9 cellular contexts compared by ENCODE assay signal in genomic region chr4:102760645-102761477, GRCh38. TPM values are rescaled to one million over a fixed set of nuclear protein-coding genes. Genes with fewer than 3 reads are reported as not detected.
DNase-seq lines count a peak whose midpoint lies in the region; ATAC-seq, FAIRE-seq and TF ChIP-seq lines count a peak whose summit lies in the region.
"Had no signal": no experiment of that assay in that cellular context is flagged by ENCODE, and none has a peak within 500 bp of the region (broad histone marks: within the 10 kb centered on the region; RNA-seq: fewer than 3 reads in every experiment).

MANBA (minus strand) TSS chr4:102760968; CDS start chr4:102760894, 74 bp downstream.

- peaks cover 13% of the 10 kb centered on the region for H3K36me3 Mint-ChIP-seq in central memory CD8-positive, alpha-beta T cell (ENCODE audit: insufficient read depth)

- no peak for FAIRE-seq in kidney (lab: Jason Lieb, UNC)
- FAIRE-seq: TTC549 had no signal

- H3K9ac ChIP-seq in kidney (ENCODE audit: low read length in 2 of 2), result peak within 1 kb of the TSS; percentile 81 to 87

- H3K36me3 ChIP-seq in kidney (ENCODE audit: control insufficient read depth in 1 of 2, insufficient read depth in 2 of 2, low read length in 2 of 2), result no peaks in the 10 kb centered on the region

- ATAC-seq in GM19025 (IDR thresholded peaks at IDR 0.05; ENCODE audit: low read depth, unreplicated experiment) (peak; percentile 90), HG03196 (IDR thresholded peaks at IDR 0.05; ENCODE audit: unreplicated experiment) (peak; percentile 90)
- peak; percentile 91 for ATAC-seq in central memory CD8-positive, alpha-beta T cell (replicated peaks; ENCODE audit: extremely low read depth, poor library complexity, severe bottlenecking)

- H3K4me1 Mint-ChIP-seq in central memory CD8-positive, alpha-beta T cell, result peaks cover 40% of the 10 kb centered on the region

- H3K9me3 ChIP-seq in kidney (ENCODE audit: control insufficient read depth in 1 of 2, low read length in 2 of 2), result no peaks in the 10 kb centered on the region

- intact Hi-C loops in kidney (cut with DNase I), result no loop called here

- H3K27ac Mint-ChIP-seq in central memory CD8-positive, alpha-beta T cell (ENCODE audit: low read depth), result peak within 1 kb of the TSS; percentile 77

- no peaks in the 10 kb centered on the region for H3K9me3 Mint-ChIP-seq in central memory CD8-positive, alpha-beta T cell

- H3K27ac ChIP-seq in kidney (ENCODE audit: low read depth in 2 of 2, low read length in 2 of 2), result peak within 1 kb of the TSS; percentile 59 to 66

- peaks cover 0 to 6% of the 10 kb centered on the region in 2 donors for H3K4me1 ChIP-seq in kidney (ENCODE audit: control insufficient read depth in 1 of 2, insufficient read depth in 1 of 2, low read depth in 1 of 2, low read length in 2 of 2)

- peaks cover 16% of the 10 kb centered on the region for H3K27me3 Mint-ChIP-seq in central memory CD8-positive, alpha-beta T cell

- peak; percentile 64 for DNase-seq in AG10803 (ENCODE audit: low read depth)
- DNase-seq in NCI-H446 (lab: John Stamatoyannopoulos, UW), result peak; percentile 46 to 82
- DNase-seq in activated CD4-positive, CD25-positive, alpha-beta regulatory T cell (lab: John Stamatoyannopoulos, UW), result peak; percentile 63 to 79 (median 70)
- peak; percentile 53 to 56 for DNase-seq in central memory CD8-positive, alpha-beta T cell (ENCODE audit: low spot score in 2 of 2)
- DNase-seq in kidney, result peak; percentile 94
- peak; percentile 62 to 76 for DNase-seq in stimulated activated CD4-positive, alpha-beta T cell treated with anti-CD3 and anti-CD28 coated beads, Interleukin-15, amount 100 ng/mL, for 1 hour (ENCODE audit: low read depth in 1 of 2, low spot score in 1 of 2)

- H3K4me3 Mint-ChIP-seq in central memory CD8-positive, alpha-beta T cell, result peak within 1 kb of the TSS; percentile 88

- TF ChIP-seq CTCF in AG10803 (conservative IDR thresholded peaks at IDR 0.05; ENCODE audit: low read length), result no peak
- no peak for TF ChIP-seq CTCF in kidney (IDR thresholded peaks at IDR 0.05; ENCODE audit: borderline replicate concordance, extremely low read depth, insufficient read depth)

- peak within 1 kb of the TSS; percentile 96 for H3K4me3 ChIP-seq in AG10803 (ENCODE audit: low read length)
- peak within 1 kb of the TSS; percentile 91 for H3K4me3 ChIP-seq in kidney (ENCODE audit: low read length in 2 of 2)

RNA-seq across cellular contexts. Expression of gene MANBA, which starts in this region (rescaled TPM):
- 28.0 TPM for total RNA-seq in kidney
- 19.0 TPM for polyA plus RNA-seq in kidney (ENCODE audit: insufficient read depth, low read depth, low replicate concordance)

Comparison
In these comparisons a context has a peak if more than half of its experiments do, and no peak if none do; other contexts are left out.
1. Peak in every context shown above with its lines: DNase-seq, ATAC-seq, H3K4me3 ChIP-seq and H3K27ac ChIP-seq.